In the genomic region with DNA sequence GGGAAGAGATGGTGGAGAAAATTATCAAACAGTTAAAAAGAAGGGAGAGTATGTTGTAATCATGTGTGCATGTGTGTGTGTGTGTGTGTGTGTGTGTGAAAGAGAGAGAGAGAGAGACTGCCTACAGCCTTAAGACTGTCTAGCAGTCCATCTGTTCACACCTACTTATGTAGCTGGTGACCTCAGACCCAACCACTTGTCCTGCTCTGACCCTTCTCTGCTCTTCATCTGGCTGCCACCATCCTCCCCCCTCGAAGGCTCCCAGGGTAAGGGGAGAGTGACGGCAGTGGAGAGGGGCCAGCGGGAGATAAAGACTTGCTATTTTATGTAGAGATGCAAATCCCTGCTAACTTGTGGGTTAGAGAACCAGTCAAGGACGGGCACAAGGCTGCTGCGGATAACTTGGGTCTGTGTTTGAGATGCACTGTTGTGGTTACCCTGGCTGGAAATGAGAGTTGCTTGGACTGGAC, we compare ENCODE assay signal across 20 cellular contexts. TPM values are rescaled to one million over a fixed set of nuclear protein-coding genes. Genes with fewer than 3 reads are reported as not detected.
DNase-seq lines count a peak whose midpoint lies in the region; ATAC-seq and TF ChIP-seq lines count a peak whose summit lies in the region.
"Had no signal": no experiment of that assay in that cellular context is flagged by ENCODE, and none has a peak within 500 bp of the region (broad histone marks: within the 10 kb centered on the region; RNA-seq: fewer than 3 reads in every experiment).

No MANE protein-coding gene starts in this region.

- DNase-seq in activated CD4-positive, alpha-beta T cell treated with anti-CD3 and anti-CD28 coated beads, Interleukin-2, amount 10 ng/mL, durations not matched to agents 24 days and 14 days, result no peak
- DNase-seq in activated CD4-positive, alpha-beta T cell treated with anti-CD3 and anti-CD28 coated beads, Interleukin-2, amount 50 U/mL, for 1 hour, result no peak
- DNase-seq in NCI-H82 treated with DMSO at 0.1 percent for 48 hours (lab: John Stamatoyannopoulos, UW; ENCODE audit: unreplicated experiment), result peak; percentile 82
- DNase-seq in left ventricle myocardium superior, result peak; percentile 81
- DNase-seq in GOT3 (lab: John Stamatoyannopoulos, UW), result no peak
- DNase-seq in smooth muscle cell (lab: John Stamatoyannopoulos, UW; ENCODE audit: unreplicated experiment), result no peak
- no peak for DNase-seq in NCI-H187 (lab: John Stamatoyannopoulos, UW)
- DNase-seq: activated CD4-positive, alpha-beta memory T cell treated with anti-CD3 and anti-CD28 coated beads for 36 hours; activated naive CD8-positive, alpha-beta T cell treated with anti-CD3 and anti-CD28 coated beads, Interleukin-2, amount 50 U/mL, for 24 hours; activated T-cell treated with anti-CD3 and anti-CD28 coated beads, Interleukin-2, amount 50 U/mL, for 72 hours; CD8-positive, alpha-beta T cell; GF-D8; NCI-H1105; NCI-H2171; nucleus accumbens; SHP77; upper lobe of left lung had no signal

- peaks cover 24% of the 10 kb centered on the region for H3K4me1 ChIP-seq in smooth muscle cell (ENCODE audit: low read depth)

- H3K27ac ChIP-seq in smooth muscle cell (ENCODE audit: low read depth), result no peak overlapping the region
- H3K27ac ChIP-seq: upper lobe of left lung had no signal

- H3K9ac ChIP-seq in smooth muscle cell (ENCODE audit: low read depth), result no peak overlapping the region

- no peak overlapping the region for H2AFZ ChIP-seq in smooth muscle cell (ENCODE audit: low read depth)

- no peaks in the 10 kb centered on the region for H3F3A ChIP-seq in smooth muscle cell (ENCODE audit: low read depth)

- H3K27me3 ChIP-seq in smooth muscle cell (ENCODE audit: low read depth), result peaks cover 2% of the 10 kb centered on the region
- H3K27me3 ChIP-seq: upper lobe of left lung had no signal

- no peaks in the 10 kb centered on the region for H3K27me3 Mint-ChIP-seq in activated CD4-positive, alpha-beta T cell treated with anti-CD3 and anti-CD28 coated beads, Interleukin-2, amount 10 ng/mL, durations not matched to agents 24 days and 14 days
- peaks cover 27% of the 10 kb centered on the region for H3K27me3 Mint-ChIP-seq in stimulated activated memory B cell treated with anti-CD40 and anti-IgM and Interleukin-4, amounts not matched to agents 10 μg/mL and 1 μg/mL and 100 μg/mL, for 72 hours

- H4K20me1 ChIP-seq in smooth muscle cell (ENCODE audit: low read depth), result no peaks in the 10 kb centered on the region

- no peak overlapping the region for H3K4me3 Mint-ChIP-seq in activated CD4-positive, alpha-beta T cell treated with anti-CD3 and anti-CD28 coated beads, Interleukin-2, amount 10 ng/mL, durations not matched to agents 24 days and 14 days
- no peak overlapping the region for H3K4me3 Mint-ChIP-seq in stimulated activated memory B cell treated with anti-CD40 and anti-IgM and Interleukin-4, amounts not matched to agents 10 μg/mL and 1 μg/mL and 100 μg/mL, for 72 hours
- H3K4me3 Mint-ChIP-seq: activated CD4-positive, alpha-beta memory T cell treated with anti-CD3 and anti-CD28 coated beads for 36 hours; activated naive CD8-positive, alpha-beta T cell treated with anti-CD3 and anti-CD28 coated beads, Interleukin-2, amount 50 U/mL, for 24 hours; CD8-positive, alpha-beta T cell; mesothelial cell of epicardium; stimulated activated effector memory CD8-positive, alpha-beta T cell treated with anti-CD3 and anti-CD28 coated beads, Interleukin-12 subunit alpha, Interleukin-12 subunit beta, amount 100 ng/mL, for 72 hours had no signal

- peaks cover 10% of the 10 kb centered on the region for H3K36me3 Mint-ChIP-seq in activated CD4-positive, alpha-beta T cell treated with anti-CD3 and anti-CD28 coated beads, Interleukin-2, amount 10 ng/mL, durations not matched to agents 24 days and 14 days (ENCODE audit: low read depth)
- no peaks in the 10 kb centered on the region for H3K36me3 Mint-ChIP-seq in stimulated activated memory B cell treated with anti-CD40 and anti-IgM and Interleukin-4, amounts not matched to agents 10 μg/mL and 1 μg/mL and 100 μg/mL, for 72 hours
- H3K36me3 Mint-ChIP-seq: activated CD4-positive, alpha-beta memory T cell treated with anti-CD3 and anti-CD28 coated beads for 36 hours; CD8-positive, alpha-beta T cell; mesothelial cell of epicardium had no signal

- no peak overlapping the region for H3K4me2 ChIP-seq in smooth muscle cell

- no peaks in the 10 kb centered on the region for H3K36me3 ChIP-seq in smooth muscle cell (ENCODE audit: low read depth)
- H3K36me3 ChIP-seq: upper lobe of left lung had no signal

- peaks cover 48% of the 10 kb centered on the region for H3K4me1 Mint-ChIP-seq in activated CD4-positive, alpha-beta T cell treated with anti-CD3 and anti-CD28 coated beads, Interleukin-2, amount 10 ng/mL, durations not matched to agents 24 days and 14 days
- H3K4me1 Mint-ChIP-seq in stimulated activated memory B cell treated with anti-CD40 and anti-IgM and Interleukin-4, amounts not matched to agents 10 μg/mL and 1 μg/mL and 100 μg/mL, for 72 hours, result peaks cover 9% of the 10 kb centered on the region
- H3K4me1 Mint-ChIP-seq: mesothelial cell of epicardium had no signal

- H3K27ac Mint-ChIP-seq in activated CD4-positive, alpha-beta T cell treated with anti-CD3 and anti-CD28 coated beads, Interleukin-2, amount 10 ng/mL, durations not matched to agents 24 days and 14 days, result peak overlapping the region; percentile 60
- no peak overlapping the region for H3K27ac Mint-ChIP-seq in stimulated activated memory B cell treated with anti-CD40 and anti-IgM and Interleukin-4, amounts not matched to agents 10 μg/mL and 1 μg/mL and 100 μg/mL, for 72 hours
- H3K27ac Mint-ChIP-seq: activated CD4-positive, alpha-beta memory T cell treated with anti-CD3 and anti-CD28 coated beads for 36 hours; activated naive CD8-positive, alpha-beta T cell treated with anti-CD3 and anti-CD28 coated beads, Interleukin-2, amount 50 U/mL, for 24 hours; activated T-cell treated with anti-CD3 and anti-CD28 coated beads, Interleukin-2, amount 50 U/mL, for 72 hours; CD8-positive, alpha-beta T cell; mesothelial cell of epicardium; stimulated activated effector memory CD8-positive, alpha-beta T cell treated with anti-CD3 and anti-CD28 coated beads, Interleukin-12 subunit alpha, Interleukin-12 subunit beta, amount 100 ng/mL, for 72 hours had no signal

- no peak for TF ChIP-seq CTCF in smooth muscle cell (IDR thresholded peaks at IDR 0.05; ENCODE audit: borderline replicate concordance, insufficient read depth, poor library complexity, severe bottlenecking)

- 16% methylated on average over 5 of the region's 5 CpGs for WGBS in smooth muscle cell (ENCODE audit: low lambda C conversion rate)

- intact Hi-C loops in activated CD4-positive, alpha-beta T cell treated with anti-CD3 and anti-CD28 coated beads, Interleukin-2, amount 10 ng/mL, durations not matched to agents 24 days and 14 days (cut with micrococcal nuclease), result no loop called here
- intact Hi-C loops in left ventricle myocardium superior (cut with micrococcal nuclease), result no loop called here

- ATAC-seq in left ventricle myocardium superior, result peak; percentile 94
- ATAC-seq in stimulated activated memory B cell treated with anti-CD40 and anti-IgM and Interleukin-4, amounts not matched to agents 10 μg/mL and 1 μg/mL and 100 μg/mL, for 72 hours, result peak; percentile 14
- ATAC-seq: activated naive CD8-positive, alpha-beta T cell treated with anti-CD3 and anti-CD28 coated beads, Interleukin-2, amount 50 U/mL, for 24 hours; activated T-cell treated with anti-CD3 and anti-CD28 coated beads, Interleukin-2, amount 50 U/mL, for 72 hours; CD8-positive, alpha-beta T cell; stimulated activated effector memory CD8-positive, alpha-beta T cell treated with anti-CD3 and anti-CD28 coated beads, Interleukin-12 subunit alpha, Interleukin-12 subunit beta, amount 100 ng/mL, for 72 hours had no signal

- no peak overlapping the region for H3K4me3 ChIP-seq in smooth muscle cell
- H3K4me3 ChIP-seq: upper lobe of left lung had no signal

- no peaks in the 10 kb centered on the region for H3K9me3 Mint-ChIP-seq in activated CD4-positive, alpha-beta T cell treated with anti-CD3 and anti-CD28 coated beads, Interleukin-2, amount 10 ng/mL, durations not matched to agents 24 days and 14 days
- no peaks in the 10 kb centered on the region for H3K9me3 Mint-ChIP-seq in stimulated activated memory B cell treated with anti-CD40 and anti-IgM and Interleukin-4, amounts not matched to agents 10 μg/mL and 1 μg/mL and 100 μg/mL, for 72 hours
- H3K9me3 Mint-ChIP-seq: activated CD4-positive, alpha-beta memory T cell treated with anti-CD3 and anti-CD28 coated beads for 36 hours; activated naive CD8-positive, alpha-beta T cell treated with anti-CD3 and anti-CD28 coated beads, Interleukin-2, amount 50 U/mL, for 24 hours; activated T-cell treated with anti-CD3 and anti-CD28 coated beads, Interleukin-2, amount 50 U/mL, for 72 hours; CD8-positive, alpha-beta T cell; mesothelial cell of epicardium; stimulated activated effector memory CD8-positive, alpha-beta T cell treated with anti-CD3 and anti-CD28 coated beads, Interleukin-12 subunit alpha, Interleukin-12 subunit beta, amount 100 ng/mL, for 72 hours had no signal

- H3K9me3 ChIP-seq in smooth muscle cell (replicated peaks; ENCODE audit: low read depth), result no peaks in the 10 kb centered on the region
- H3K9me3 ChIP-seq: upper lobe of left lung had no signal

- H3K79me2 ChIP-seq in smooth muscle cell (ENCODE audit: low read depth), result no peaks in the 10 kb centered on the region

RNA-seq across cellular contexts. Expression of a gene that starts 24.9 kb away (rescaled TPM):
- 117 TPM in 2 replicates for total RNA-seq in activated CD4-positive, alpha-beta T cell treated with anti-CD3 and anti-CD28 coated beads, Interleukin-2, amount 10 ng/mL, durations not matched to agents 24 days and 14 days
- 12.2 TPM for total RNA-seq in left ventricle myocardium superior
- 3.4 and 4.3 TPM in 2 replicates for total RNA-seq in smooth muscle cell
- 2.4 and 2.7 TPM in 2 replicates for polyA plus RNA-seq in smooth muscle cell

Comparison
In these comparisons a context has a peak if more than half of its experiments do, and no peak if none do; other contexts are left out.
1. DNase-seq: peak in NCI-H82 treated with DMSO at 0.1 percent for 48 hours (single experiment) and left ventricle myocardium superior (single experiment); none in activated CD4-positive, alpha-beta T cell treated with anti-CD3 and anti-CD28 coated beads, Interleukin-2, amount 10 ng/mL, durations not matched to agents 24 days and 14 days (single experiment), activated CD4-positive, alpha-beta T cell treated with anti-CD3 and anti-CD28 coated beads, Interleukin-2, amount 50 U/mL, for 1 hour (single experiment), GOT3 (single experiment), smooth muscle cell (single experiment) and NCI-H187 (0 of 2).